Comparison of ENCODE assay signal across 12 cellular contexts in the genomic region with DNA sequence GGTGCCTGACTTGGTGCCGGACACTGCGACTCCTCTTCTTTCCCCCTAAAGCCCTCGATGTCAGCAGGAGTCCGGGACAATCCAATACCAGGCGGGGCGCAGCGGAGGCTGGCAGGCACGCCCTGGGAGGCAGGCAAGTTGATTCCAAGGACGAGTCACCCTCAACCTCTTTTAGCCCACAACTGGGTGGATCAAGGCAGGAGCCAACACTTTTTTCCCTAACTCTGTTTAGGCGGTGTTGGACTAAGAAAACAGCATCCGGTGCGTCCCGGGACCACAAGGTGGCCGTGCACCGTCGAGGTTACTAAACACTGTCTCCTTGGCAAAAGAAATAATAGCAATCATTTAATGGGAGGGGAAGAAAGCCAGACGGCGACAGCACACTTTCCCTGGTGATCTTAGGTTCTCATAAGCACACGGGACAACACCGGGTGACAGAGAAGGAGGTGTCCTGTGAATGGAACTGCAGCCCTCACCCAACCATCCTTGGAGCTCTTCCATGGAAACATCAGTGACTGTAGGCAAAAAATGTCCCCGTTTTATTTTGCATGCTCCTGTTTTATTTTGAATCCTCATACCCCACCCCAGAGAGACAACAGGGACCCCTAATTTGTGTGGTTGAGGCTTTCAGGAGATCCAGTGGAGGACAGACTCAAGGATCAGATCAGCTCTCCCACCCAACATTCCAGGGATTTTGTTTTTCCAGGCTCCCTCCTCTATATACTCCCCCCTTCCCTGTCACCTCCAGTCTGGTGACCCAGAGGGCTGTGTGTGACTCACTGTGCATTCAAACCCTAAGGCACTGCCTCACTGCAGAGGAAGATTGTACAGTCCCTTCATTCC. TPM values are rescaled to one million over a fixed set of nuclear protein-coding genes. Genes with fewer than 3 reads are reported as not detected.
A peak's percentile ranks its signal among the peaks of the same experiment; 100 is the strongest.
DNase-seq lines count a peak whose midpoint lies in the region; ATAC-seq, FAIRE-seq and TF ChIP-seq lines count a peak whose summit lies in the region.
"Had no signal": no experiment of that assay in that cellular context is flagged by ENCODE, and none has a peak within 500 bp of the region (broad histone marks: within the 10 kb centered on the region; RNA-seq: fewer than 3 reads in every experiment).

No MANE protein-coding gene starts in this region.

- H3K36me3 ChIP-seq in PC-9 (ENCODE audit: low read depth) (no peaks in the 10 kb centered on the region), iPS DF 6.9 (ENCODE audit: control insufficient read depth, insufficient read depth, low read length) (no peaks in the 10 kb centered on the region), psoas muscle (ENCODE audit: insufficient read depth in 1 of 2, low read depth in 1 of 2) (no peaks in the 10 kb centered on the region), colonic mucosa (no peaks in the 10 kb centered on the region)

- H3K27me3 ChIP-seq in PC-9 (ENCODE audit: insufficient read depth, low read depth) (peaks cover 7% of the 10 kb centered on the region; the same call in 1 of the 2 replicates), iPS DF 6.9 (ENCODE audit: control insufficient read depth, insufficient read depth, low read length) (peaks cover 24% of the 10 kb centered on the region), psoas muscle (ENCODE audit: insufficient read depth in 3 of 3, low read length in 2 of 3) (peaks cover 8 to 29% (median 13%) of the 10 kb centered on the region in 3 donors), colonic mucosa (peaks cover 23% of the 10 kb centered on the region)

- no peaks in the 10 kb centered on the region for H3K9me2 ChIP-seq in PC-9 (ENCODE audit: insufficient read depth)

- TF ChIP-seq CTCF in PC-9 (conservative IDR thresholded peaks at IDR 0.05) (no peak), psoas muscle (IDR thresholded peaks at IDR 0.05) (no peak), colonic mucosa (IDR thresholded peaks at IDR 0.05) (no peak)

- peak in 1 of 4 donors; percentile 27 for ATAC-seq in psoas muscle
- no peak for ATAC-seq in left colon

- no peaks in the 10 kb centered on the region for H4K20me1 ChIP-seq in PC-9 (ENCODE audit: insufficient read depth)

- peak overlapping the region; percentile 74 for H3K4me2 ChIP-seq in PC-9

- no peak for FAIRE-seq in GM12891 (lab: Jason Lieb, UNC)

- CTCF ChIA-PET in PC-9 (lab: Charles Lee) = no interaction called here

- no CpG with 5 or more reads among the region's 21 CpGs for WGBS in iPS DF 6.9 (ENCODE audit: insufficient coverage, insufficient read length)
- WGBS in psoas muscle, 3 donors = 2 to 4% (median 4%) methylated on average over 21 of the region's 21 CpGs

- H3K4me1 ChIP-seq in PC-9 (replicated peaks; ENCODE audit: insufficient read depth) (peaks cover 11% of the 10 kb centered on the region), iPS DF 6.9 (ENCODE audit: control insufficient read depth, insufficient read depth, low read length) (0 out of 2 replicates have a peak, but pooled peaks cover 2% of the 10 kb centered on the region), psoas muscle (no peaks in the 10 kb centered on the region), colonic mucosa (no peaks in the 10 kb centered on the region)

- no peak for TF ChIP-seq POLR2A in GM12891 (IDR thresholded peaks at IDR 0.05; ENCODE audit: low read depth, low read length)

- peak; percentile 24 for DNase-seq in Daoy (ENCODE audit: low read depth)
- DNase-seq in PC-9 = peak in 1 of 2 experiments; percentile 41
- DNase-seq in iPS DF 6.9 (ENCODE audit: low read depth, low spot score) = no peak
- DNase-seq in psoas muscle = no peak
- DNase-seq in colonic mucosa = no peak
- no peak for DNase-seq in left colon
- no peak for DNase-seq in GM12891 (ENCODE audit: insufficient read length, low spot score)
- no peak for DNase-seq in KBM-7
- DNase-seq: activated CD4-positive, alpha-beta memory T cell treated with anti-CD3 and anti-CD28 coated beads for 36 hours; CD8-positive, alpha-beta memory T cell; NCI-H82 had no signal

- H3K9me3 ChIP-seq in PC-9 (ENCODE audit: insufficient read depth, low read depth) (no peaks in the 10 kb centered on the region), iPS DF 6.9 (ENCODE audit: control insufficient read depth, insufficient read depth, low read length) (no peaks in the 10 kb centered on the region), psoas muscle (no peaks in the 10 kb centered on the region), colonic mucosa (no peaks in the 10 kb centered on the region)

- POLR2A ChIA-PET in PC-9 (lab: Charles Lee; ENCODE audit: unreplicated experiment) = no interaction called here

- no TSS peak for BruUV-seq in PC-9 (replicated peaks; lab: Mats Ljungman, UMichigan)

- H3K9ac ChIP-seq in colonic mucosa (ENCODE audit: low read depth in 2 of 2, low read length in 2 of 2) = no peak overlapping the region

- H3K27ac ChIP-seq in PC-9 (no peak overlapping the region), iPS DF 6.9 (ENCODE audit: low read length) (no peak overlapping the region), psoas muscle (no peak overlapping the region), colonic mucosa (no peak overlapping the region)

- H3K79me2 ChIP-seq in PC-9 (ENCODE audit: low read depth) = no peaks in the 10 kb centered on the region

- no peaks in the 10 kb centered on the region for H3F3A ChIP-seq in PC-9 (ENCODE audit: insufficient read depth, low read depth)

- H2AFZ ChIP-seq in PC-9 = peak overlapping the region; percentile 72

- in situ Hi-C loops in KBM-7 (cut with MboI; ENCODE audit: low pct_unique_long_range_greater_than_20kb, low sequenced_read_pairs) = no loop called here

- H3K4me3 ChIP-seq in PC-9 = peak overlapping the region; percentile 51; the same call in 1 of the 2 replicates
- peak overlapping the region; percentile 81; the same call in 1 of the 2 replicates for H3K4me3 ChIP-seq in iPS DF 6.9 (ENCODE audit: low read length)
- peak overlapping the region; percentile 36 for H3K4me3 ChIP-seq in psoas muscle
- H3K4me3 ChIP-seq in colonic mucosa = no peak overlapping the region

- intact Hi-C loops in PC-9 (cut with micrococcal nuclease; ENCODE audit: unreplicated experiment) (no loop called here), psoas muscle (cut with DNase I) (no loop called here), colonic mucosa (cut with DNase I) (no loop called here), left colon (cut with DNase I, micrococcal nuclease) (no loop called here)

TF ChIP-seq in GM12891, 5 proteins besides CTCF, POLR2A, EP300 and RAD21:
- TF ChIP-seq POLR2AphosphoS5 (IDR thresholded peaks at IDR 0.05; ENCODE audit: low read depth, low read length) = no peak
- TF ChIP-seq TAF1 (IDR thresholded peaks at IDR 0.05; ENCODE audit: low read depth, low read length) = no peak
- no peak for TF ChIP-seq SPI1 (IDR thresholded peaks at IDR 0.05; ENCODE audit: low read depth, low read length)
- no peak for TF ChIP-seq POU2F2 (IDR thresholded peaks at IDR 0.05; ENCODE audit: low read depth, low read length)
- no peak for TF ChIP-seq PAX5 (IDR thresholded peaks at IDR 0.05; ENCODE audit: insufficient read depth, low read length, severe bottlenecking)

RNA-seq across cellular contexts. Expression of a gene that starts 1.3 kb away (rescaled TPM):
- total RNA-seq in Daoy (2014; rRNA removed; shearing (Covaris generic)) = not detected in 2 replicates
- not detected in 2 replicates for total RNA-seq in PC-9 (2021)
- total RNA-seq in psoas muscle = 1 to 10 TPM in 1 of 4 donors, under 1 TPM in 3; 0.63 to 1.0 (median 0.78) TPM
- under 1 TPM; 0.23 to 0.96 (median 0.34) TPM for polyA plus RNA-seq in psoas muscle
- total RNA-seq in colonic mucosa = not detected
- not detected for total RNA-seq in left colon
- not detected for polyA plus RNA-seq in GM12891 (2012; ENCODE audit: low read depth, missing spikeins)
- total RNA-seq: activated CD4-positive, alpha-beta memory T cell treated with anti-CD3 and anti-CD28 coated beads for 36 hours; CD8-positive, alpha-beta memory T cell; T-helper 1 cell treated with Interleukin-12 subunit alpha and Interleukin-12 subunit beta and Interleukin-4 antibody, amounts not matched to agents 30 ng/mL and 1 ng/mL, for 36 hours had no signal
- polyA plus RNA-seq: CD8-positive, alpha-beta memory T cell had no signal
